Comparison of ENCODE assay signal across 10 cellular contexts in genomic region chr12:57609781-57610552, GRCh38. TPM values are rescaled to one million over a fixed set of nuclear protein-coding genes. Genes with fewer than 3 reads are reported as not detected.
DNase-seq lines count a peak whose midpoint lies in the region; ATAC-seq and TF ChIP-seq lines count a peak whose summit lies in the region.
"Had no signal": no experiment of that assay in that cellular context is flagged by ENCODE, and none has a peak within 500 bp of the region (broad histone marks: within the 10 kb centered on the region; RNA-seq: fewer than 3 reads in every experiment).

No MANE protein-coding gene starts in this region.

- peak overlapping the region; percentile 78 for H3K4me3 ChIP-seq in A673 (ENCODE audit: low read depth, low read length, poor library complexity, severe bottlenecking)
- H3K4me3 ChIP-seq in body of pancreas = no peak overlapping the region

- CTCF ChIA-PET in A673 (lab: Charles Lee) = interaction anchor here (1.2 kb wide), 1 partner anchor 25 kb away, joined by 4 read pairs; no protein-coding TSS in a partner anchor

- no peak for TF ChIP-seq CTCF in A673 (conservative IDR thresholded peaks at IDR 0.05; ENCODE audit: low read depth, low read length)
- TF ChIP-seq CTCF in glutamatergic neuron (IDR thresholded peaks at IDR 0.05; ENCODE audit: partially characterized antibody, unreplicated experiment) = no peak
- TF ChIP-seq CTCF in nephron progenitor cell (IDR thresholded peaks at IDR 0.05) = no peak
- TF ChIP-seq CTCF in body of pancreas (IDR thresholded peaks at IDR 0.05) = no peak

- ATAC-seq in T-helper 17 cell = no peak
- ATAC-seq in body of pancreas = no peak

- DNase-seq in A673 (ENCODE audit: low spot score) (no peak), T-helper 17 cell (no peak), glutamatergic neuron (peak; percentile 23), nephron progenitor cell (peak; percentile 38), body of pancreas (no peak), ecto neural progenitor cell (ENCODE audit: low spot score) (no peak), NCI-H1092 (lab: John Stamatoyannopoulos, UW) (no peak), DMS53 (lab: John Stamatoyannopoulos, UW) (no peak)
- DNase-seq: activated CD8-positive, alpha-beta memory T cell treated with anti-CD3 and anti-CD28 coated beads, Interleukin-2, amount 50 U/mL, for 48 hours had no signal

- H3K9me3 Mint-ChIP-seq in glutamatergic neuron (ENCODE audit: unreplicated experiment) (peaks cover 21% of the 10 kb centered on the region), nephron progenitor cell (no peaks in the 10 kb centered on the region)

- H3K27ac ChIP-seq in A673 (ENCODE audit: low read depth, low read length, poor library complexity, severe bottlenecking) (no peak overlapping the region), body of pancreas (no peak overlapping the region)
- H3K27ac ChIP-seq: HL-60 had no signal

- peaks cover 30% of the 10 kb centered on the region for H3K27me3 Mint-ChIP-seq in T-helper 17 cell
- H3K27me3 Mint-ChIP-seq in glutamatergic neuron (ENCODE audit: unreplicated experiment) = peaks cover 13% of the 10 kb centered on the region
- H3K27me3 Mint-ChIP-seq in nephron progenitor cell (ENCODE audit: low read depth, poor library complexity) = peaks cover 69% of the 10 kb centered on the region

- H3K4me1 ChIP-seq in A673 (ENCODE audit: insufficient read depth, low read length, poor library complexity, severe bottlenecking) (peaks cover 17% of the 10 kb centered on the region), body of pancreas (peaks cover 30% of the 10 kb centered on the region)

- H3K36me3 Mint-ChIP-seq in T-helper 17 cell (ENCODE audit: low read depth) = peaks cover 5% of the 10 kb centered on the region
- H3K36me3 Mint-ChIP-seq in glutamatergic neuron (ENCODE audit: unreplicated experiment) = no peaks in the 10 kb centered on the region
- peaks cover 42% of the 10 kb centered on the region for H3K36me3 Mint-ChIP-seq in nephron progenitor cell (ENCODE audit: low read depth)

- H3K27ac Mint-ChIP-seq in T-helper 17 cell (no peak overlapping the region), glutamatergic neuron (ENCODE audit: unreplicated experiment) (peak overlapping the region; percentile 85), nephron progenitor cell (no peak overlapping the region)

- POLR2A ChIA-PET in A673 (lab: Charles Lee; ENCODE audit: low non-redundant PET) = interaction anchor here (0.7 kb wide), 1 partner anchor 66 kb away, joined by 4 read pairs; no protein-coding TSS in a partner anchor

- H3K27me3 ChIP-seq in A673 (replicated peaks; ENCODE audit: insufficient read depth, low read depth, low read length, poor library complexity) (no peaks in the 10 kb centered on the region), body of pancreas (no peaks in the 10 kb centered on the region)

- H3K9me3 ChIP-seq in A673 (ENCODE audit: low read depth, low read length, poor library complexity, severe bottlenecking) (no peaks in the 10 kb centered on the region), T-helper 17 cell (ENCODE audit: control insufficient read depth, low read length, poor library complexity, severe bottlenecking) (no peaks in the 10 kb centered on the region), body of pancreas (no peaks in the 10 kb centered on the region)

- H3K4me3 Mint-ChIP-seq in T-helper 17 cell (peak overlapping the region; percentile 84), glutamatergic neuron (ENCODE audit: unreplicated experiment) (peak overlapping the region; percentile 88), nephron progenitor cell (peak overlapping the region; percentile 82)

- TF ChIP-seq POLR2A in body of pancreas (IDR thresholded peaks at IDR 0.05) = no peak

- H3K4me1 Mint-ChIP-seq in T-helper 17 cell (peaks cover 10% of the 10 kb centered on the region), glutamatergic neuron (ENCODE audit: low read depth, unreplicated experiment) (peaks cover 50% of the 10 kb centered on the region), nephron progenitor cell (peaks cover 35% of the 10 kb centered on the region)

- no TSS peak for BruUV-seq in A673 (replicated peaks; lab: Mats Ljungman, UMichigan)

- 32 to 34% methylated on average over 24 to 34 of the region's 34 CpGs for WGBS in body of pancreas, 2 donors

- intact Hi-C loops in A673 (cut with micrococcal nuclease; ENCODE audit: unreplicated experiment) (no loop called here), body of pancreas (cut with DNase I) (no loop called here)

- peaks cover 6% of the 10 kb centered on the region for H3K36me3 ChIP-seq in A673 (ENCODE audit: insufficient read depth, low read length, poor library complexity, severe bottlenecking)
- H3K36me3 ChIP-seq in body of pancreas (replicated peaks in 1 of 2; ENCODE audit: insufficient read depth in 1 of 2, low read depth in 2 of 2) = no peaks in the 10 kb centered on the region

RNA-seq across cellular contexts. Expression of gene ARHGEF25, which starts 1.3 kb away (rescaled TPM):
- total RNA-seq in A673 (2021) (20.9 and 32.5 TPM in 2 replicates), T-helper 17 cell (1 to 10 TPM in 1 of 2 donors, under 1 TPM in 1; 0.37 to 1.2 TPM), glutamatergic neuron (ENCODE audit: unreplicated experiment) (80.2 TPM), body of pancreas (10 to 100 TPM; 10.1 to 10.9 TPM)

RNA-seq across cellular contexts. Expression of gene DTX3, which starts 5.3 kb away (rescaled TPM):
- total RNA-seq in A673 (2021) (61.7 and 65.9 TPM in 2 replicates), T-helper 17 cell (10 to 100 TPM; 24.4 to 32.8 TPM), glutamatergic neuron (ENCODE audit: unreplicated experiment) (99.6 TPM), body of pancreas (10 to 100 TPM in 1 of 2 donors, 1 to 10 TPM in 1; 4.6 to 12.2 TPM)

RNA-seq across cellular contexts. Expression of gene PIP4K2C, which starts 19.0 kb away (rescaled TPM):
- total RNA-seq in A673 (2021) = 34.9 and 35.4 TPM in 2 replicates
- 10 to 100 TPM; 28.9 to 32.2 TPM for total RNA-seq in T-helper 17 cell
- 27.5 TPM for total RNA-seq in glutamatergic neuron (ENCODE audit: unreplicated experiment)
- total RNA-seq in body of pancreas = 10 to 100 TPM; 12.2 to 48.0 TPM

RNA-seq across cellular contexts. Expression of gene B4GALNT1, which starts 23.0 kb away (rescaled TPM):
- total RNA-seq in A673 (2021) (34.5 and 39.0 TPM in 2 replicates), T-helper 17 cell (not detected), glutamatergic neuron (ENCODE audit: unreplicated experiment) (83.9 TPM), body of pancreas (under 1 TPM in 1 of 2 donors, not detected in 1; 0.78 TPM)

Comparison
In these comparisons a context has a peak if more than half of its experiments do, and no peak if none do; other contexts are left out.
1. DNase-seq: peak in glutamatergic neuron (single experiment) and nephron progenitor cell (single experiment); none in A673 (single experiment), T-helper 17 cell (0 of 3), body of pancreas (0 of 4), ecto neural progenitor cell (single experiment), NCI-H1092 (single experiment) and DMS53 (single experiment).
2. RNA of gene ARHGEF25, which starts 1.3 kb away (total RNA-seq): 80.2 TPM in glutamatergic neuron (single experiment), 20.9 to 32.5 TPM in A673 and 10.1 to 10.9 TPM in body of pancreas; 0.37 to 1.2 TPM in T-helper 17 cell; every median in the first group is over 4 times any median in the second.
3. Peak in every context shown above with its lines, with median percentiles within 50 percentile points of each other: H3K4me3 Mint-ChIP-seq.